15 cellular contexts compared by ENCODE assay signal in genomic region chr3:182608876-182609275, GRCh38.
"Had no signal": no experiment of that assay in that cellular context is flagged by ENCODE, and none has a peak within 500 bp of the region (broad histone marks: within the 10 kb centered on the region; RNA-seq: fewer than 3 reads in every experiment).

No MANE protein-coding gene starts in this region.

- H3K4me1 ChIP-seq: heart left ventricle had no signal

- H3K27me3 ChIP-seq: cardiac muscle cell, heart left ventricle, pancreas, stomach had no signal

- H3K36me3 ChIP-seq: cardiac muscle cell, heart left ventricle, pancreas, stomach, thoracic aorta had no signal

- H3K9me3 ChIP-seq: heart left ventricle, pancreas, stomach, thoracic aorta had no signal

- H3K27ac ChIP-seq: cardiac muscle cell, heart left ventricle, pancreas, thoracic aorta had no signal

- DNase-seq: activated CD4-positive, alpha-beta memory T cell treated with anti-CD3 and anti-CD28 coated beads for 36 hours; activated CD4-positive, alpha-beta T cell treated with anti-CD3 and anti-CD28 coated beads for 36 hours; activated CD8-positive, alpha-beta memory T cell treated with anti-CD3 and anti-CD28 coated beads, Interleukin-2, amount 10 ng/mL, durations not matched to agents 7 days and 5 days; activated T-cell treated with anti-CD3 and anti-CD28 coated beads, Interleukin-2, amount 50 U/mL, for 1 hour; foreskin melanocyte; heart left ventricle; naive B cell; pancreas; stimulated activated CD4-positive, alpha-beta T cell treated with anti-CD3 and anti-CD28 coated beads, Interleukin-12 subunit alpha, Interleukin-12 subunit beta, amount 100 ng/mL, for 4 hours; stimulated activated CD4-positive, alpha-beta T cell treated with anti-CD3 and anti-CD28 coated beads, Interleukin-2, amount 100 ng/mL, for 24 hours; stomach; T-helper 17 cell had no signal

- H3K4me3 ChIP-seq: cardiac muscle cell, heart left ventricle, pancreas, stomach, thoracic aorta had no signal

- ATAC-seq: activated CD4-positive, alpha-beta T cell treated with anti-CD3 and anti-CD28 coated beads for 36 hours; activated CD8-positive, alpha-beta memory T cell treated with anti-CD3 and anti-CD28 coated beads, Interleukin-2, amount 10 ng/mL, durations not matched to agents 7 days and 5 days; activated naive CD4-positive, alpha-beta T cell treated with anti-CD3 and anti-CD28 coated beads, Interleukin-2, amount 50 U/mL, for 72 hours; heart left ventricle; T-helper 17 cell had no signal

- FAIRE-seq: pancreas had no signal
